8 cellular contexts compared by ENCODE assay signal in the genomic region with DNA sequence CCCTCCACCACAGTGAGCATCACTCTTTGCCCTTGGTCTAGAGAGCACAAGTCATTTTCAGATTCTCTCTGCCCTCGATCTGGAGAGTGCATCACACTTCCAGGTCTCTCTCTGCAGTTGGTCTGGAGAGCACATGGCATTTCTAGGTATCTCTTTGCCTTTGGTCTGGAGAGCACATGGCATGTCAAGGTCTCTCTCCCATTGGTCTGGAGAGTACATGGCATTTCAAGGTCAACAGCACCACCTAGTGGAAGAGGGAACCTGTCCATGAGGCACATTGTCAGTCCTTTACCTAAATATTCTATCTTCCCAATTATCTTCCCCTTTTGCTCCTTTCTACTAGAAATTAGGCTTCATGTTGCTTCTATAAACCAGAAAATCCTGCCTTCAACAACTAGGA.
DNase-seq lines count a peak whose midpoint lies in the region; ATAC-seq and TF ChIP-seq lines count a peak whose summit lies in the region.

No MANE protein-coding gene starts in this region.

- no peak for TF ChIP-seq POLR2A in uterus (IDR thresholded peaks at IDR 0.05)
- no peak for TF ChIP-seq POLR2A in gastroesophageal sphincter (IDR thresholded peaks at IDR 0.05)

- intact Hi-C loops in uterus (cut with DNase I; ENCODE audit: low total_unique reads), result no loop called here

- no peak overlapping the region for H3K4me3 ChIP-seq in WERI-Rb-1 (ENCODE audit: low read depth, low read length)
- H3K4me3 ChIP-seq in uterus, result no peak overlapping the region
- no peak overlapping the region for H3K4me3 ChIP-seq in gastroesophageal sphincter

- H3K36me3 ChIP-seq in WERI-Rb-1 (no peaks in the 10 kb centered on the region), uterus (no peaks in the 10 kb centered on the region), gastroesophageal sphincter (no peaks in the 10 kb centered on the region)

- H3K27ac ChIP-seq in WERI-Rb-1, result no peak overlapping the region
- H3K27ac ChIP-seq in uterus, result no peak overlapping the region
- no peak overlapping the region for H3K27ac ChIP-seq in gastroesophageal sphincter

- TF ChIP-seq EP300 in gastroesophageal sphincter (IDR thresholded peaks at IDR 0.05), result no peak

- WGBS in gastroesophageal sphincter (ENCODE audit: low coverage in 1 of 2), 2 donors, result 43% methylated on average over 1 of the region's 1 CpG; no CpG with 5 or more reads in 1 of the 2 donors

- TF ChIP-seq CTCF in WERI-Rb-1 (IDR thresholded peaks at IDR 0.05; ENCODE audit: low read depth, low read length) (peak; percentile 77), uterus (IDR thresholded peaks at IDR 0.05) (no peak), gastroesophageal sphincter (IDR thresholded peaks at IDR 0.05) (no peak)

- peak; percentile 14 for DNase-seq in NK-92 treated with Interleukin-12 subunit alpha and Interleukin-12 subunit beta, amount 100 ng/mL, for 24 hours (lab: John Stamatoyannopoulos, UW)
- DNase-seq in NK-92 (lab: John Stamatoyannopoulos, UW; ENCODE audit: unreplicated experiment) (no peak), KG1 (lab: John Stamatoyannopoulos, UW) (peak; percentile 33), WERI-Rb-1 (peak; percentile 78), lung microvascular endothelial cell (ENCODE audit: low read depth in 2 of 2) (peak; percentile 43 to 81), uterus (no peak)

- ATAC-seq in GM21390 (IDR thresholded peaks at IDR 0.05; ENCODE audit: unreplicated experiment), result peak; percentile 75
- no peak for ATAC-seq in gastroesophageal sphincter

- H3K27me3 ChIP-seq in WERI-Rb-1 (ENCODE audit: insufficient read depth, low read depth, severe bottlenecking) (no peaks in the 10 kb centered on the region), uterus (no peaks in the 10 kb centered on the region), gastroesophageal sphincter (no peaks in the 10 kb centered on the region)

- H3K9me3 ChIP-seq in WERI-Rb-1 (ENCODE audit: severe bottlenecking), result peaks cover 4% of the 10 kb centered on the region
- H3K9me3 ChIP-seq in uterus, result peaks cover 0 to 5% of the 10 kb centered on the region in 2 donors
- H3K9me3 ChIP-seq in gastroesophageal sphincter, result peaks cover 0 to 31% (median 0%) of the 10 kb centered on the region in 3 donors

- no peaks in the 10 kb centered on the region for H3K4me1 ChIP-seq in uterus
- no peaks in the 10 kb centered on the region for H3K4me1 ChIP-seq in gastroesophageal sphincter

Comparison
In these comparisons a context has a peak if more than half of its experiments do, and no peak if none do; other contexts are left out.
1. DNase-seq: peak in NK-92 treated with Interleukin-12 subunit alpha and Interleukin-12 subunit beta, amount 100 ng/mL, for 24 hours (single experiment), KG1 (single experiment), WERI-Rb-1 (single experiment) and lung microvascular endothelial cell (2 of 2); none in NK-92 (single experiment) and uterus (0 of 2).